Comparison of ENCODE assay signal across 27 cellular contexts in genomic region chr6:106066984-106067383, GRCh38. TPM values are rescaled to one million over a fixed set of nuclear protein-coding genes. Genes with fewer than 3 reads are reported as not detected.
"Had no signal": no experiment of that assay in that cellular context is flagged by ENCODE, and none has a peak within 500 bp of the region (broad histone marks: within the 10 kb centered on the region; RNA-seq: fewer than 3 reads in every experiment).

No MANE protein-coding gene starts in this region.

- H3K36me3 ChIP-seq: cardiac muscle cell, gastroesophageal sphincter, neutrophil, uterus had no signal

- FAIRE-seq: kidney, small intestine had no signal

- ATAC-seq: body of pancreas; gastroesophageal sphincter; left colon; sciatic nerve; stimulated activated effector memory CD8-positive, alpha-beta T cell treated with anti-CD3 and anti-CD28 coated beads, Interleukin-12 subunit alpha, Interleukin-12 subunit beta, amount 100 ng/mL, for 72 hours had no signal

- H3K27me3 ChIP-seq: body of pancreas, gastroesophageal sphincter, neutrophil, uterus had no signal

- DNase-seq: activated CD4-positive, alpha-beta T cell treated with anti-CD3 and anti-CD28 coated beads for 4 hours; activated CD4-positive, alpha-beta T cell treated with anti-CD3 and anti-CD28 coated beads, Interleukin-2, amount 50 U/mL, for 48 hours; activated CD8-positive, alpha-beta memory T cell treated with anti-CD3 and anti-CD28 coated beads for 24 hours; activated effector memory CD4-positive, alpha-beta T cell treated with Interleukin-2 at 50 U/mL for 16 hours; activated naive CD4-positive, alpha-beta T cell treated with Interleukin-2 at 50 U/mL for 16 hours; anterior cingulate cortex; body of pancreas; cerebellar nuclear complex; dorsolateral prefrontal cortex; effector memory CD4-positive, alpha-beta T cell; hippocampal formation; kidney; left colon; mammary epithelial cell; naive B cell; nephron progenitor cell; small intestine; stimulated activated CD4-positive, alpha-beta T cell treated with anti-CD3 and anti-CD28 coated beads, Interleukin-4, amount 100 ng/mL, for 24 hours; T-helper 1 cell; uterus had no signal

- H3K4me1 ChIP-seq: uterus had no signal

- H3K9me3 ChIP-seq: body of pancreas, gastroesophageal sphincter, neutrophil, uterus had no signal

- H3K4me3 ChIP-seq: body of pancreas, cardiac muscle cell, coronary artery, dorsolateral prefrontal cortex, gastroesophageal sphincter, uterus had no signal

- H3K27ac ChIP-seq: body of pancreas, cardiac muscle cell, coronary artery, dorsolateral prefrontal cortex, gastroesophageal sphincter, neutrophil, uterus had no signal

RNA-seq across cellular contexts. Expression of gene PRDM1, which starts 19.2 kb away (rescaled TPM):
- total RNA-seq: osteocyte had no signal
